Comparison of ENCODE assay signal across 12 cellular contexts in the genomic region with DNA sequence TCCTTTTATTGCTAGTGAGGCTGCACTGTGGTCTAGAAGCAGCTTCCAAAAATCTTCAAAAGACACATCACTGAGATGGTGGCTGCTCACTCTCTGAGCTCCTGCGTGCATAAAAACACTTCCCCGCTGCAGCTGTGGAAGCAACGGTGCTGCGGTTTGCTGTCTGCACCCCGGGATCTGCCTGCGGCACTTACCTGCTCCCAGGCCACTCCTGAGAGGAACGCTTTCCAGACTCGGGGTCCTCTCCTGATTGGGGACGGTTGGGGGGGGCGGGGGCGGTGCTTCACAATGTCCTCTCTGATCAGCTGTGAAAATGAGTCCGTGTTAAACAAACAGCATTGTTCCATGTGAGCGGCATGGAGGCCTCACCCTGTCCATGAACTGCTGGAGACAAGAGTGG.
"Had no signal": no experiment of that assay in that cellular context is flagged by ENCODE, and none has a peak within 500 bp of the region (broad histone marks: within the 10 kb centered on the region; RNA-seq: fewer than 3 reads in every experiment).

No MANE protein-coding gene starts in this region.

- DNase-seq: activated B cell treated with CpG ODN at 0.5 μM for 24 hours; activated CD4-positive, alpha-beta T cell treated with anti-CD3 and anti-CD28 coated beads, Interleukin-2, amount 10 ng/mL, durations not matched to agents 24 days and 14 days; activated naive CD4-positive, alpha-beta T cell treated with anti-CD3 and anti-CD28 coated beads for 36 hours; head of caudate nucleus; nephron progenitor cell; stimulated activated CD4-positive, alpha-beta T cell treated with anti-CD3 and anti-CD28 coated beads, Interleukin-4, amount 100 ng/mL, for 4 hours; stimulated activated naive CD8-positive, alpha-beta T cell treated with anti-CD3 and anti-CD28 coated beads, Interleukin-15, amount 100 ng/mL, for 72 hours had no signal

- H3K27me3 ChIP-seq: ovary, testis had no signal

- H3K4me3 ChIP-seq: ovary had no signal

- H3K36me3 ChIP-seq: ovary had no signal

- H3K9me3 ChIP-seq: ovary, testis had no signal

- ATAC-seq: activated T-helper 17 cell treated with anti-CD3 and anti-CD28 coated beads, Interleukin-2, amount 50 U/mL, for 72 hours; esophagus mucosa; left lobe of liver had no signal

- H3K27ac ChIP-seq: ovary, testis had no signal
